In genomic region chr2:121774216-121774615, GRCh38 we compare ENCODE assay signal across 29 cellular contexts.
"Had no signal": no experiment of that assay in that cellular context is flagged by ENCODE, and none has a peak within 500 bp of the region (broad histone marks: within the 10 kb centered on the region; RNA-seq: fewer than 3 reads in every experiment).

No MANE protein-coding gene starts in this region.

- DNase-seq: activated CD4-positive, alpha-beta memory T cell treated with anti-CD3 and anti-CD28 coated beads for 36 hours; activated CD4-positive, alpha-beta T cell treated with anti-CD3 and anti-CD28 coated beads for 36 hours; activated CD4-positive, alpha-beta T cell treated with anti-CD3 and anti-CD28 coated beads, Interleukin-2, amount 10 ng/mL, durations not matched to agents 24 days and 14 days; activated CD4-positive, CD25-positive, alpha-beta regulatory T cell; activated CD4-positive, CD25-positive, alpha-beta regulatory T cell treated with anti-CD3 and anti-CD28 coated beads, Interleukin-2, amount 50 U/mL, for 72 hours; activated CD8-positive, alpha-beta memory T cell treated with anti-CD3 and anti-CD28 coated beads, Interleukin-2, amount 10 ng/mL, durations not matched to agents 7 days and 5 days; activated CD8-positive, alpha-beta memory T cell treated with anti-CD3 and anti-CD28 coated beads, Interleukin-2, amount 50 U/mL, for 4 hours; activated CD8-positive, alpha-beta T cell treated with anti-CD3 and anti-CD28 coated beads, Interleukin-2, amount 10 ng/mL, durations not matched to agents 7 days and 5 days; activated effector memory CD4-positive, alpha-beta T cell treated with anti-CD3 and anti-CD28 coated beads, Interleukin-2, amount 50 U/mL, for 16 hours; activated naive CD4-positive, alpha-beta T cell treated with anti-CD3 and anti-CD28 coated beads for 36 hours; activated naive CD8-positive, alpha-beta T cell treated with anti-CD3 and anti-CD28 coated beads, Interleukin-2, amount 10 ng/mL, durations not matched to agents 7 days and 5 days; activated T-cell treated with anti-CD3 and anti-CD28 coated beads, Interleukin-2, amount 50 U/mL, for 1 hour; activated T-cell treated with anti-CD3 and anti-CD28 coated beads, Interleukin-2, amount 50 U/mL, for 48 hours; central memory CD4-positive, alpha-beta T cell; cerebellar nuclear complex; colonic mucosa; dorsolateral prefrontal cortex; effector memory CD4-positive, alpha-beta T cell; endodermal cell; foreskin keratinocyte; gastrocnemius medialis; glutamatergic neuron; heart left ventricle; T-helper 1 cell; T-helper 17 cell; T1000 had no signal

- H3K36me3 ChIP-seq: breast epithelium, cardiac muscle cell, colonic mucosa had no signal

- H3K4me1 ChIP-seq: ascending aorta, breast epithelium, colonic mucosa, gastrocnemius medialis had no signal

- H3K9me3 ChIP-seq: ascending aorta, breast epithelium, colonic mucosa, gastrocnemius medialis, heart left ventricle had no signal

- H3K4me3 ChIP-seq: ascending aorta, breast epithelium, cardiac muscle cell, colonic mucosa, dorsolateral prefrontal cortex, gastrocnemius medialis, heart left ventricle had no signal

- H3K27ac ChIP-seq: ascending aorta, breast epithelium, cardiac muscle cell, colonic mucosa, dorsolateral prefrontal cortex, foreskin keratinocyte, gastrocnemius medialis, heart left ventricle had no signal

- H3K27me3 ChIP-seq: ascending aorta, breast epithelium, cardiac muscle cell, colonic mucosa, dorsolateral prefrontal cortex, gastrocnemius medialis, heart left ventricle had no signal
